In genomic region chr10:22481106-22481505, GRCh38 we compare ENCODE assay signal across 27 cellular contexts.
"Had no signal": no experiment of that assay in that cellular context is flagged by ENCODE, and none has a peak within 500 bp of the region (broad histone marks: within the 10 kb centered on the region; RNA-seq: fewer than 3 reads in every experiment).

No MANE protein-coding gene starts in this region.

- H3K36me3 ChIP-seq: ascending aorta, cardiac muscle cell had no signal

- H3K4me3 ChIP-seq: ascending aorta, cardiac muscle cell had no signal

- ATAC-seq: activated CD4-positive, alpha-beta T cell treated with anti-CD3 and anti-CD28 coated beads for 36 hours; activated CD8-positive, alpha-beta memory T cell treated with anti-CD3 and anti-CD28 coated beads, Interleukin-2, amount 10 ng/mL, durations not matched to agents 7 days and 5 days; activated CD8-positive, alpha-beta T cell treated with anti-CD3 and anti-CD28 coated beads, Interleukin-2, amount 10 ng/mL, durations not matched to agents 7 days and 5 days; activated naive CD8-positive, alpha-beta T cell treated with anti-CD3 and anti-CD28 coated beads, Interleukin-2, amount 50 U/mL, for 24 hours had no signal

- DNase-seq: activated B cell treated with CpG ODN at 0.5 μM for 24 hours; activated CD4-positive, alpha-beta memory T cell treated with anti-CD3 and anti-CD28 coated beads, Interleukin-2, amount 10 ng/mL, durations not matched to agents 7 days and 5 days; activated CD4-positive, alpha-beta T cell treated with anti-CD3 and anti-CD28 coated beads for 36 hours; activated CD4-positive, alpha-beta T cell treated with anti-CD3 and anti-CD28 coated beads for 48 hours; activated CD4-positive, alpha-beta T cell treated with anti-CD3 and anti-CD28 coated beads, Interleukin-2, amount 10 ng/mL, durations not matched to agents 7 days and 5 days; activated CD4-positive, alpha-beta T cell treated with anti-CD3 and anti-CD28 coated beads, Interleukin-2, amount 50 U/mL, for 48 hours; activated CD4-positive, CD25-positive, alpha-beta regulatory T cell treated with anti-CD3 and anti-CD28 coated beads, Interleukin-2, amount 50 U/mL, for 72 hours; activated CD8-positive, alpha-beta memory T cell treated with anti-CD3 and anti-CD28 coated beads for 24 hours; activated CD8-positive, alpha-beta memory T cell treated with anti-CD3 and anti-CD28 coated beads, Interleukin-2, amount 10 ng/mL, durations not matched to agents 7 days and 5 days; activated CD8-positive, alpha-beta memory T cell treated with anti-CD3 and anti-CD28 coated beads, Interleukin-2, amount 50 U/mL, for 48 hours; activated CD8-positive, alpha-beta T cell treated with anti-CD3 and anti-CD28 coated beads, Interleukin-2, amount 10 ng/mL, durations not matched to agents 7 days and 5 days; activated effector memory CD4-positive, alpha-beta T cell treated with Interleukin-2 at 50 U/mL for 16 hours; activated gamma-delta T cell; activated naive CD4-positive, alpha-beta T cell treated with anti-CD3 and anti-CD28 coated beads, Interleukin-2, amount 10 ng/mL, durations not matched to agents 7 days and 5 days; activated naive CD4-positive, alpha-beta T cell treated with Interleukin-2 at 50 U/mL for 16 hours; activated naive CD8-positive, alpha-beta T cell treated with anti-CD3 and anti-CD28 coated beads, Interleukin-2, amount 10 ng/mL, durations not matched to agents 7 days and 5 days; activated naive CD8-positive, alpha-beta T cell treated with anti-CD3 and anti-CD28 coated beads, Interleukin-2, amount 50 U/mL, for 24 hours; activated T-cell treated with anti-CD3 and anti-CD28 coated beads, Interleukin-2, amount 50 U/mL, for 24 hours; activated T-cell treated with anti-CD3 and anti-CD28 coated beads, Interleukin-2, amount 50 U/mL, for 48 hours; caudate nucleus; cerebellar nuclear complex; T-helper 1 cell; T-helper 2 cell; T-helper 9 cell had no signal

- H3K9me3 ChIP-seq: ascending aorta had no signal

- H3K27ac ChIP-seq: ascending aorta, cardiac muscle cell, VCaP had no signal
